8 cellular contexts compared by ENCODE assay signal in genomic region chr5:181173027-181173419, GRCh38.
DNase-seq lines count a peak whose midpoint lies in the region; TF ChIP-seq lines count a peak whose summit lies in the region.

No MANE protein-coding gene starts in this region.

- CTCF ChIA-PET in HEK293 (lab: Yijun Ruan, JAX), result interaction anchor here (0.6 to 4.3 kb wide), 10 partner anchors 9 to 304 kb away, joined by 3 to 23 read pairs (median 3); no protein-coding TSS in a partner anchor

- DNase-seq in GM06990 (ENCODE audit: extremely low read depth, insufficient read length), result no peak
- peak; percentile 66 for DNase-seq in SW480 (ENCODE audit: low spot score)
- no peak for DNase-seq in central memory CD4-positive, alpha-beta T cell
- no peak for DNase-seq in RKO (ENCODE audit: low spot score)
- DNase-seq in COLO829 (ENCODE audit: low spot score), result no peak
- DNase-seq in NCI-H1694 (lab: John Stamatoyannopoulos, UW), result no peak

- H3K4me3 ChIP-seq in GM06990 (replicated peaks; ENCODE audit: low read depth, low read length), result peak overlapping the region; percentile 57
- peak overlapping the region; percentile 40 for H3K4me3 ChIP-seq in HEK293 (ENCODE audit: low read depth, low read length)
- H3K4me3 ChIP-seq in iPS-20b (ENCODE audit: low read length), result peak overlapping the region; percentile 84

- POLR2A ChIA-PET in HEK293 (lab: Yijun Ruan, JAX), result interaction anchor here (1.5 to 2.1 kb wide), 6 partner anchors 12 to 51 kb away, joined by 5 to 9 read pairs (median 7); partner anchors contain the start of gene TRIM41

- peak overlapping the region; percentile 62; the same call in 1 of the 2 replicates for H3K9ac ChIP-seq in iPS-20b (ENCODE audit: low read depth, low read length)

- H3K36me3 ChIP-seq in GM06990 (ENCODE audit: control insufficient read depth, insufficient read depth, low read length), result no peaks in the 10 kb centered on the region
- H3K36me3 ChIP-seq in HEK293 (ENCODE audit: control insufficient read depth in 2 of 2, insufficient read depth in 1 of 2, low read length in 2 of 2), result no peaks in the 10 kb centered on the region
- no peaks in the 10 kb centered on the region for H3K36me3 ChIP-seq in iPS-20b (ENCODE audit: insufficient read depth, low read depth, low read length)

- H3K9me3 ChIP-seq in HEK293 (ENCODE audit: control insufficient read depth, insufficient read depth, low read depth, low read length), result no peaks in the 10 kb centered on the region
- H3K9me3 ChIP-seq in iPS-20b (ENCODE audit: insufficient read depth, low read depth, low read length), result no peaks in the 10 kb centered on the region

- H3K27ac ChIP-seq in HEK293 (ENCODE audit: extremely low read depth, low read depth, low read length) (peak overlapping the region; percentile 67), iPS-20b (ENCODE audit: low read length) (no peak overlapping the region)

- TF ChIP-seq CTCF in GM06990 (IDR thresholded peaks at IDR 0.05; ENCODE audit: insufficient read depth, low read length, poor library complexity, severe bottlenecking) (peak; percentile 52), HEK293 (tag by site-specific recombination; IDR thresholded peaks at IDR 0.05) (peak; percentile 71; the same call in 1 of the 2 replicates)

- H3K27me3 ChIP-seq in GM06990 (replicated peaks; ENCODE audit: control insufficient read depth, insufficient read depth, low read length), result no peaks in the 10 kb centered on the region
- H3K27me3 ChIP-seq in iPS-20b (ENCODE audit: insufficient read depth, low read length), result peaks cover 66% of the 10 kb centered on the region

- peaks cover 6% of the 10 kb centered on the region; the same call in 1 of the 2 replicates for H3K4me1 ChIP-seq in HEK293 (ENCODE audit: control insufficient read depth, insufficient read depth, low read length)
- no peaks in the 10 kb centered on the region for H3K4me1 ChIP-seq in iPS-20b (ENCODE audit: insufficient read depth, low read length)

TF ChIP-seq in HEK293, 187 proteins besides CTCF, POLR2A, EP300 and RAD21:
- TF ChIP-seq ZNF777 (tag by site-specific recombination; IDR thresholded peaks at IDR 0.05; ENCODE audit: borderline replicate concordance), result 0 out of 2 replicates have a peak, but pooled peaks have one; percentile 36
- no peak for TF ChIP-seq ZNF76 (tag by site-specific recombination; IDR thresholded peaks at IDR 0.05; ENCODE audit: borderline replicate concordance, low read depth)
- TF ChIP-seq SCRT1 (tag by site-specific recombination; IDR thresholded peaks at IDR 0.05; ENCODE audit: borderline replicate concordance), result 0 out of 2 replicates have a peak, but pooled peaks have one; percentile 30
- TF ChIP-seq ZNF211 (tag by site-specific recombination; IDR thresholded peaks at IDR 0.05; ENCODE audit: low read depth), result no peak
- peak; percentile 86 for TF ChIP-seq ZXDB (tag by site-specific recombination; IDR thresholded peaks at IDR 0.05)
- TF ChIP-seq ZIC2 (tag by site-specific recombination; IDR thresholded peaks at IDR 0.05), result 0 out of 2 replicates have a peak, but pooled peaks have one; percentile 47
- TF ChIP-seq SCRT2 (tag by site-specific recombination; IDR thresholded peaks at IDR 0.05), result peak; percentile 77
- TF ChIP-seq YY1 (tag by site-specific recombination; IDR thresholded peaks at IDR 0.05), result peak; percentile 24; the same call in 1 of the 2 replicates
- 0 out of 2 replicates have a peak, but pooled peaks have one; percentile 13 for TF ChIP-seq ZNF146 (tag by site-specific recombination; IDR thresholded peaks at IDR 0.05)
